ENCODE assay signal across 1 cellular context in the genomic region with DNA sequence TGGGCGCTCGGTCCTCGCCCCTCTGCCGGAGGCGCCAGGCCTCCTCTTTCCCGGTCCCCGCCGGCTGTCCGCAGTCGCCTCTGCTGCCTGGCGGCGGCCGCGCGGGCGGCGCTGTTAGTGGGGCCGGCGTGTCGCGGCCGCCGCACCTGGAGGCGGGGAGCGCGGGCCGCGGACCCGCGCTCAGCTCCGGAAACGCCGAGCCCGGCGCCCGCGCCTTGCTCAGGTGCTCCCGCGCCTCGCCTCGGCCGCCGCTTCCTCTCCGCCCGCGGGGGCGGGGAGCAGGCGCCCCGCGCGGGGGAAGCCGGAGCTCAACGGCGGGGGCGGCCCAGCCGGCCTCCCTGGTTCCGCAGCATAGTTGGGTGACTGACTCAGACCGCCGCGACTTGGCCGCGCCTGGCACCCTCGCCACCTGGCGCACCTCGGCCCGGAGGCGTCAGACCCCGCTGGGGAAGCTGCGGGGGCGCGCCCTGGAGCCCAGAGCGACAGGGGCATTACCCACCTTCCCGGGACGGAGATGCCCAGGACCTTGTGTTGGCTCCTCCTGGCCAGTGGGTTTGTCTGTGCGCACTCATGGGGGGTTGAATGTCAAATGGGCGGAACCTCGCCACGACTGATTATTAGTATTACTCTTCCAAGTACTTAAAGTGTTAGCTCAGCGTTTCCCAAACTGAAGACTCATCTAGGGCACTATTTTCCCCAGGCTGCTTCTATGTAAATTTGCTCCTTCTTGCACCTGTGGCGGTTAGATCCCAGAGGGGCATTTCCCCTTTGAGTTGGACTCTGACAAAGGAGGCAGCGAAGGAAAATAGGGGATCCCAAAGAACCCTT.
TF ChIP-seq lines count a peak whose summit lies in the region.

A gene with protein sequence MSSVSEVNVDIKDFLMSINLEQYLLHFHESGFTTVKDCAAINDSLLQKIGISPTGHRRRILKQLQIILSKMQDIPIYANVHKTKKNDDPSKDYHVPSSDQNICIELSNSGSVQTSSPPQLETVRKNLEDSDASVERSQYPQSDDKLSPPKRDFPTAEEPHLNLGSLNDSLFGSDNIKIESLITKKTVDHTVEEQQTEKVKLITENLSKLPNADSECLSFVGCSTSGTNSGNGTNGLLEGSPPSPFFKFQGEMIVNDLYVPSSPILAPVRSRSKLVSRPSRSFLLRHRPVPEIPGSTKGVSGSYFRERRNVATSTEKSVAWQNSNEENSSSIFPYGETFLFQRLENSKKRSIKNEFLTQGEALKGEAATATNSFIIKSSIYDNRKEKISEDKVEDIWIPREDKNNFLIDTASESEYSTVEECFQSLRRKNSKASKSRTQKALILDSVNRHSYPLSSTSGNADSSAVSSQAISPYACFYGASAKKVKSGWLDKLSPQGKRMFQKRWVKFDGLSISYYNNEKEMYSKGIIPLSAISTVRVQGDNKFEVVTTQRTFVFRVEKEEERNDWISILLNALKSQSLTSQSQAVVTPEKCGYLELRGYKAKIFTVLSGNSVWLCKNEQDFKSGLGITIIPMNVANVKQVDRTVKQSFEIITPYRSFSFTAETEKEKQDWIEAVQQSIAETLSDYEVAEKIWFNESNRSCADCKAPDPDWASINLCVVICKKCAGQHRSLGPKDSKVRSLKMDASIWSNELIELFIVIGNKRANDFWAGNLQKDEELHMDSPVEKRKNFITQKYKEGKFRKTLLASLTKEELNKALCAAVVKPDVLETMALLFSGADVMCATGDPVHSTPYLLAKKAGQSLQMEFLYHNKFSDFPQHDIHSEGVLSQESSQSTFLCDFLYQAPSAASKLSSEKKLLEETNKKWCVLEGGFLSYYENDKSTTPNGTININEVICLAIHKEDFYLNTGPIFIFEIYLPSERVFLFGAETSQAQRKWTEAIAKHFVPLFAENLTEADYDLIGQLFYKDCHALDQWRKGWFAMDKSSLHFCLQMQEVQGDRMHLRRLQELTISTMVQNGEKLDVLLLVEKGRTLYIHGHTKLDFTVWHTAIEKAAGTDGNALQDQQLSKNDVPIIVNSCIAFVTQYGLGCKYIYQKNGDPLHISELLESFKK (N-terminal part only) (minus strand): TSS at position 258 of the 828 bp plus-strand sequence. CDS start 15,028 bp downstream, outside the sequence.

TF ChIP-seq in HEK293, 187 proteins besides CTCF, POLR2A, EP300 and RAD21 (continued from another document):
- TF ChIP-seq, protein P1, sequence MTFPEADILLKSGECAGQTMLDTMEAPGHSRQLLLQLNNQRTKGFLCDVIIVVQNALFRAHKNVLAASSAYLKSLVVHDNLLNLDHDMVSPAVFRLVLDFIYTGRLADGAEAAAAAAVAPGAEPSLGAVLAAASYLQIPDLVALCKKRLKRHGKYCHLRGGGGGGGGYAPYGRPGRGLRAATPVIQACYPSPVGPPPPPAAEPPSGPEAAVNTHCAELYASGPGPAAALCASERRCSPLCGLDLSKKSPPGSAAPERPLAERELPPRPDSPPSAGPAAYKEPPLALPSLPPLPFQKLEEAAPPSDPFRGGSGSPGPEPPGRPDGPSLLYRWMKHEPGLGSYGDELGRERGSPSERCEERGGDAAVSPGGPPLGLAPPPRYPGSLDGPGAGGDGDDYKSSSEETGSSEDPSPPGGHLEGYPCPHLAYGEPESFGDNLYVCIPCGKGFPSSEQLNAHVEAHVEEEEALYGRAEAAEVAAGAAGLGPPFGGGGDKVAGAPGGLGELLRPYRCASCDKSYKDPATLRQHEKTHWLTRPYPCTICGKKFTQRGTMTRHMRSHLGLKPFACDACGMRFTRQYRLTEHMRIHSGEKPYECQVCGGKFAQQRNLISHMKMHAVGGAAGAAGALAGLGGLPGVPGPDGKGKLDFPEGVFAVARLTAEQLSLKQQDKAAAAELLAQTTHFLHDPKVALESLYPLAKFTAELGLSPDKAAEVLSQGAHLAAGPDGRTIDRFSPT (tag by site-specific recombination; IDR thresholded peaks at IDR 0.05): peak; percentile 92
- TF ChIP-seq ZFHX2 (tag by site-specific recombination; conservative IDR thresholded peaks at IDR 0.05) (peak; percentile 88), ZFP3 (tag by site-specific recombination; IDR thresholded peaks at IDR 0.05; ENCODE audit: low read depth) (no peak), ZNF544 (tag by site-specific recombination; IDR thresholded peaks at IDR 0.05) (no peak), KLF9 (tag by site-specific recombination; IDR thresholded peaks at IDR 0.05; ENCODE audit: low read depth) (0 out of 2 replicates have a peak, but pooled peaks have one; percentile 26), ZNF292 (tag by site-specific recombination; IDR thresholded peaks at IDR 0.05; ENCODE audit: borderline replicate concordance, low read depth) (no peak), ZNF133 (tag by site-specific recombination; IDR thresholded peaks at IDR 0.05) (no peak), KLF16 (tag by site-specific recombination; IDR thresholded peaks at IDR 0.05) (no peak), EGR2 (tag by site-specific recombination; IDR thresholded peaks at IDR 0.05; ENCODE audit: low read depth) (peak; percentile 62), TRIM28 (IDR thresholded peaks at IDR 0.05; ENCODE audit: borderline replicate concordance, low read length) (peak; percentile 65; the same call in 1 of the 2 replicates), MYNN (tag by site-specific recombination; IDR thresholded peaks at IDR 0.05; ENCODE audit: borderline replicate concordance) (no peak), ZNF48 (tag by site-specific recombination; IDR thresholded peaks at IDR 0.05) (no peak), ZNF311 (tag by site-specific recombination; IDR thresholded peaks at IDR 0.05; ENCODE audit: borderline replicate concordance) (no peak), ZNF155 (tag by site-specific recombination; IDR thresholded peaks at IDR 0.05) (no peak), ZNF768 (tag by site-specific recombination; IDR thresholded peaks at IDR 0.05) (no peak), ZNF37A (tag by site-specific recombination; IDR thresholded peaks at IDR 0.05) (no peak), GLIS1 (tag by site-specific recombination; IDR thresholded peaks at IDR 0.05) (peak; percentile 21; the same call in 1 of the 2 replicates), SCRT2 (tag by site-specific recombination; IDR thresholded peaks at IDR 0.05) (peak; percentile 22; the same call in 1 of the 2 replicates), ZSCAN30 (tag by site-specific recombination; IDR thresholded peaks at IDR 0.05) (0 out of 2 replicates have a peak, but pooled peaks have one; percentile 14)
- TF ChIP-seq, protein P2, sequence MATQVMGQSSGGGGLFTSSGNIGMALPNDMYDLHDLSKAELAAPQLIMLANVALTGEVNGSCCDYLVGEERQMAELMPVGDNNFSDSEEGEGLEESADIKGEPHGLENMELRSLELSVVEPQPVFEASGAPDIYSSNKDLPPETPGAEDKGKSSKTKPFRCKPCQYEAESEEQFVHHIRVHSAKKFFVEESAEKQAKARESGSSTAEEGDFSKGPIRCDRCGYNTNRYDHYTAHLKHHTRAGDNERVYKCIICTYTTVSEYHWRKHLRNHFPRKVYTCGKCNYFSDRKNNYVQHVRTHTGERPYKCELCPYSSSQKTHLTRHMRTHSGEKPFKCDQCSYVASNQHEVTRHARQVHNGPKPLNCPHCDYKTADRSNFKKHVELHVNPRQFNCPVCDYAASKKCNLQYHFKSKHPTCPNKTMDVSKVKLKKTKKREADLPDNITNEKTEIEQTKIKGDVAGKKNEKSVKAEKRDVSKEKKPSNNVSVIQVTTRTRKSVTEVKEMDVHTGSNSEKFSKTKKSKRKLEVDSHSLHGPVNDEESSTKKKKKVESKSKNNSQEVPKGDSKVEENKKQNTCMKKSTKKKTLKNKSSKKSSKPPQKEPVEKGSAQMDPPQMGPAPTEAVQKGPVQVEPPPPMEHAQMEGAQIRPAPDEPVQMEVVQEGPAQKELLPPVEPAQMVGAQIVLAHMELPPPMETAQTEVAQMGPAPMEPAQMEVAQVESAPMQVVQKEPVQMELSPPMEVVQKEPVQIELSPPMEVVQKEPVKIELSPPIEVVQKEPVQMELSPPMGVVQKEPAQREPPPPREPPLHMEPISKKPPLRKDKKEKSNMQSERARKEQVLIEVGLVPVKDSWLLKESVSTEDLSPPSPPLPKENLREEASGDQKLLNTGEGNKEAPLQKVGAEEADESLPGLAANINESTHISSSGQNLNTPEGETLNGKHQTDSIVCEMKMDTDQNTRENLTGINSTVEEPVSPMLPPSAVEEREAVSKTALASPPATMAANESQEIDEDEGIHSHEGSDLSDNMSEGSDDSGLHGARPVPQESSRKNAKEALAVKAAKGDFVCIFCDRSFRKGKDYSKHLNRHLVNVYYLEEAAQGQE (tag by site-specific recombination; IDR thresholded peaks at IDR 0.05): no peak
- TF ChIP-seq, protein P3, sequence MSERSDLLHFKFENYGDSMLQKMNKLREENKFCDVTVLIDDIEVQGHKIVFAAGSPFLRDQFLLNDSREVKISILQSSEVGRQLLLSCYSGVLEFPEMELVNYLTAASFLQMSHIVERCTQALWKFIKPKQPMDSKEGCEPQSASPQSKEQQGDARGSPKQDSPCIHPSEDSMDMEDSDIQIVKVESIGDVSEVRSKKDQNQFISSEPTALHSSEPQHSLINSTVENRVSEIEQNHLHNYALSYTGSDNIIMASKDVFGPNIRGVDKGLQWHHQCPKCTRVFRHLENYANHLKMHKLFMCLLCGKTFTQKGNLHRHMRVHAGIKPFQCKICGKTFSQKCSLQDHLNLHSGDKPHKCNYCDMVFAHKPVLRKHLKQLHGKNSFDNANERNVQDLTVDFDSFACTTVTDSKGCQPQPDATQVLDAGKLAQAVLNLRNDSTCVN (tag by site-specific recombination; optimal IDR thresholded peaks at IDR 0.05): peak; percentile 74
- TF ChIP-seq, protein P4, sequence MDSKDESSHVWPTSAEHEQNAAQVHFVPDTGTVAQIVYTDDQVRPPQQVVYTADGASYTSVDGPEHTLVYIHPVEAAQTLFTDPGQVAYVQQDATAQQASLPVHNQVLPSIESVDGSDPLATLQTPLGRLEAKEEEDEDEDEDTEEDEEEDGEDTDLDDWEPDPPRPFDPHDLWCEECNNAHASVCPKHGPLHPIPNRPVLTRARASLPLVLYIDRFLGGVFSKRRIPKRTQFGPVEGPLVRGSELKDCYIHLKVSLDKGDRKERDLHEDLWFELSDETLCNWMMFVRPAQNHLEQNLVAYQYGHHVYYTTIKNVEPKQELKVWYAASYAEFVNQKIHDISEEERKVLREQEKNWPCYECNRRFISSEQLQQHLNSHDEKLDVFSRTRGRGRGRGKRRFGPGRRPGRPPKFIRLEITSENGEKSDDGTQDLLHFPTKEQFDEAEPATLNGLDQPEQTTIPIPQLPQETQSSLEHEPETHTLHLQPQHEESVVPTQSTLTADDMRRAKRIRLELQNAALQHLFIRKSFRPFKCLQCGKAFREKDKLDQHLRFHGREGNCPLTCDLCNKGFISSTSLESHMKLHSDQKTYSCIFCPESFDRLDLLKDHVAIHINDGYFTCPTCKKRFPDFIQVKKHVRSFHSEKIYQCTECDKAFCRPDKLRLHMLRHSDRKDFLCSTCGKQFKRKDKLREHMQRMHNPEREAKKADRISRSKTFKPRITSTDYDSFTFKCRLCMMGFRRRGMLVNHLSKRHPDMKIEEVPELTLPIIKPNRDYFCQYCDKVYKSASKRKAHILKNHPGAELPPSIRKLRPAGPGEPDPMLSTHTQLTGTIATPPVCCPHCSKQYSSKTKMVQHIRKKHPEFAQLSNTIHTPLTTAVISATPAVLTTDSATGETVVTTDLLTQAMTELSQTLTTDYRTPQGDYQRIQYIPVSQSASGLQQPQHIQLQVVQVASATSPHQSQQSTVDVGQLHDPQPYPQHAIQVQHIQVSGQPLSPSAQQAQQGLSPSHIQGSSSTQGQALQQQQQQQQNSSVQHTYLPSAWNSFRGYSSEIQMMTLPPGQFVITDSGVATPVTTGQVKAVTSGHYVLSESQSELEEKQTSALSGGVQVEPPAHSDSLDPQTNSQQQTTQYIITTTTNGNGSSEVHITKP (tag by site-specific recombination; IDR thresholded peaks at IDR 0.05): peak; percentile 70
